Comparison of ENCODE assay signal across 8 cellular contexts in the genomic region with DNA sequence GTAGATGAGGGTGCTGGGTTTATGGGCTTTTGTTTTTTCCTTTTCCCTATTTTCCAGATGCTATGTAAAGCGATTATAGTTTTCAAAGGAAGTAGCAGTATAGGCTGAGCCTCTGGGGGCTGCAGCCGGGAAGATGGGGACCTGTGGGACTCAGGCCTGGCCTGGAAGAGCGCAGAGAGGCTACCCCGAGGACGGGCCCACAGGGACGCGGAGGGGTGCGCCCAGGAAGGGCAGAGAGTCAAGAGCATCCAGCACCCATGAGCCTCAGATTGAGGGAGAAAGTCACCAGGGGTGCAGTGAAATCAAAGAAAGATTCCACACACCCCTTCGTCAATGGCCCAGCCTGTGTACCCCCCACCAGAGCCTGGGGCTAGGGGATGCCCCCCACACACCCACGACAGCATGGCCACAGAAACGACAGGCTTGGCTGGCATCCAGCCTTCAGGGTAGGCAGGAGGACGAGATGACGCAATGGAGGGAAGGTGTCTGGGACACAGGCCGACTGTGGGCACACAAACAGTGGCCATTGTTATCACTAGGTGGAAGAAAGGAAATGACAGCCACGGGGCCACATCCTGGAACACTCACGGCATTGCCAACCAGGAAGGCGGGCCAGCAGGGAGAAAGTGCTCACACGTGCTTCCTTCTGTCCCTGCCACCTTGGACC. TPM values are rescaled to one million over a fixed set of nuclear protein-coding genes. Genes with fewer than 3 reads are reported as not detected.
DNase-seq lines count a peak whose midpoint lies in the region; ATAC-seq, FAIRE-seq and TF ChIP-seq lines count a peak whose summit lies in the region.

No MANE protein-coding gene starts in this region.

- H3K4me3 ChIP-seq in K562, result no peak overlapping the region
- H3K4me3 ChIP-seq in mesenchymal stem cell (ENCODE audit: insufficient read depth in 1 of 2, low read depth in 1 of 2, low read length in 2 of 2), result peak overlapping the region in 1 of 2 experiments; percentile 23
- no peak overlapping the region for H3K4me3 ChIP-seq in vagina

- H3K9me3 ChIP-seq in K562 (replicated peaks; ENCODE audit: control insufficient read depth, insufficient read depth, low read depth, low read length) (no peaks in the 10 kb centered on the region), mesenchymal stem cell (ENCODE audit: control insufficient read depth, low read length) (no peaks in the 10 kb centered on the region), vagina (no peaks in the 10 kb centered on the region)

- no peaks in the 10 kb centered on the region for H4K20me1 ChIP-seq in K562 (replicated peaks; ENCODE audit: control insufficient read depth, insufficient read depth, low read length)

- WGBS in K562 (ENCODE audit: insufficient coverage, low coverage, missing lambda C conversion rate), result 56% methylated on average over 14 of the region's 18 CpGs
- 84% methylated on average over 18 of the region's 18 CpGs for WGBS in mesenchymal stem cell

- peaks cover 2% of the 10 kb centered on the region for H3K9me1 ChIP-seq in K562 (ENCODE audit: control insufficient read depth, insufficient read depth, low read length)

- no peak for TF ChIP-seq RAD21 in K562 (CRISPR knock-in tag; conservative IDR thresholded peaks at IDR 0.05 in 1 of 2, IDR thresholded peaks at IDR 0.05 in 1 of 2)

- H4K91ac ChIP-seq in mesenchymal stem cell (ENCODE audit: low read length), result peak overlapping the region; percentile 84

- H3K4me1 ChIP-seq in K562 (replicated peaks in 1 of 2; ENCODE audit: control insufficient read depth in 2 of 2, insufficient read depth in 2 of 2, low read length in 2 of 2), result peaks cover 1 to 35% of the 10 kb centered on the region in 2 experiments; a peak in 4 of 5 replicates
- peaks cover 16% of the 10 kb centered on the region for H3K4me1 ChIP-seq in mesenchymal stem cell (ENCODE audit: control insufficient read depth, insufficient read depth, low read depth, low read length)
- peaks cover 36% of the 10 kb centered on the region for H3K4me1 ChIP-seq in vagina

- peak overlapping the region; percentile 38 for H2BK120ac ChIP-seq in mesenchymal stem cell (ENCODE audit: low read depth, low read length)

- H3K4me2 ChIP-seq in K562 (ENCODE audit: insufficient read depth, low read length), result no peak overlapping the region
- no peak overlapping the region for H3K4me2 ChIP-seq in mesenchymal stem cell (ENCODE audit: low read length, poor library complexity, severe bottlenecking)

- no peak for TF ChIP-seq POLR2A in K562 (conservative IDR thresholded peaks at IDR 0.05)
- no peak for TF ChIP-seq POLR2A in vagina (IDR thresholded peaks at IDR 0.05)

- no TSS peak for BruUV-seq in K562 (replicated peaks; lab: Mats Ljungman, UMichigan)

- H2BK12ac ChIP-seq in mesenchymal stem cell (ENCODE audit: low read length in 2 of 2), result peak overlapping the region in 1 of 2 experiments; percentile 47

- no peak overlapping the region for H2BK5ac ChIP-seq in mesenchymal stem cell (ENCODE audit: low read depth, low read length, poor library complexity, severe bottlenecking)

- no peak overlapping the region for H2BK15ac ChIP-seq in mesenchymal stem cell (ENCODE audit: low read depth, poor library complexity, severe bottlenecking)

- intact Hi-C loops in K562 (cut with micrococcal nuclease), result no loop called here
- intact Hi-C loops in vagina (cut with DNase I), result no loop called here

- peak; percentile 21 for DNase-seq in activated naive CD4-positive, alpha-beta T cell treated with Interleukin-2 at 50 U/mL for 16 hours
- no peak for DNase-seq in activated naive CD4-positive, alpha-beta T cell treated with anti-CD3 and anti-CD28 coated beads, Interleukin-2, amount 50 U/mL, for 16 hours
- DNase-seq in K562 (ENCODE audit: extremely low read depth in 1 of 4, low spot score in 3 of 4) (no peak), mesenchymal stem cell (no peak), vagina (ENCODE audit: extremely low spot score in 2 of 2) (no peak), NCI-H187 (lab: John Stamatoyannopoulos, UW) (no peak)

- in situ Hi-C loops in K562 (cut with MboI), result no loop called here

- no peak overlapping the region for H2AK5ac ChIP-seq in mesenchymal stem cell (ENCODE audit: low read length, severe bottlenecking)

- H3K27me3 ChIP-seq in K562 (ENCODE audit: control insufficient read depth in 2 of 2, insufficient read depth in 2 of 2, low read length in 2 of 2) (no peaks in the 10 kb centered on the region), mesenchymal stem cell (ENCODE audit: control insufficient read depth in 1 of 2, insufficient read depth in 1 of 2, low read length in 2 of 2) (no peaks in the 10 kb centered on the region), vagina (no peaks in the 10 kb centered on the region)

- TF ChIP-seq CTCF in K562 (IDR thresholded peaks at IDR 0.05 in 2 of 3, conservative IDR thresholded peaks at IDR 0.05 in 1 of 3; ENCODE audit: insufficient read depth in 2 of 3, low read depth in 1 of 3, low read length in 3 of 3) (no peak), vagina (IDR thresholded peaks at IDR 0.05) (no peak)

- H3K36me3 ChIP-seq in K562 (ENCODE audit: control insufficient read depth, insufficient read depth, low read length) (no peaks in the 10 kb centered on the region; the same call in 2 of the 3 replicates), mesenchymal stem cell (ENCODE audit: control insufficient read depth in 1 of 2, insufficient read depth in 2 of 2, low read depth in 1 of 2, low read length in 2 of 2) (peaks cover 0 to 13% of the 10 kb centered on the region in 2 experiments), vagina (no peaks in the 10 kb centered on the region)

- H2AFZ ChIP-seq in K562 (ENCODE audit: low read depth, low read length) (no peak overlapping the region), mesenchymal stem cell (ENCODE audit: low read depth, low read length) (no peak overlapping the region)

- H3K79me1 ChIP-seq in mesenchymal stem cell (replicated peaks; ENCODE audit: low read length, poor library complexity, severe bottlenecking), result peaks cover 3% of the 10 kb centered on the region

- CTCF ChIA-PET in K562 (lab: Yijun Ruan, JAX; ENCODE audit: low intra/inter-chr PET ratio), result no interaction called here

- no peak for FAIRE-seq in K562 (lab: Jason Lieb, UNC)

- H3K14ac ChIP-seq in mesenchymal stem cell (ENCODE audit: low read length in 2 of 2), result peak overlapping the region in 1 of 2 experiments; percentile 88

- peak overlapping the region; percentile 45 for H4K8ac ChIP-seq in mesenchymal stem cell (ENCODE audit: low read length)

- peak overlapping the region in 1 of 2 experiments; percentile 7 for H3K4ac ChIP-seq in mesenchymal stem cell (ENCODE audit: low read depth in 1 of 2, low read length in 2 of 2)

- peak overlapping the region; percentile 55 to 57 for H3K18ac ChIP-seq in mesenchymal stem cell (ENCODE audit: low read depth in 1 of 2, low read length in 2 of 2)

- no peak overlapping the region for H3K23ac ChIP-seq in mesenchymal stem cell (ENCODE audit: low read length in 2 of 2)

- H3K27ac ChIP-seq in K562 (ENCODE audit: extremely low read depth, low read depth, low read length) (no peak overlapping the region), mesenchymal stem cell (ENCODE audit: low read length, poor library complexity, severe bottlenecking) (no peak overlapping the region), vagina (peak overlapping the region; percentile 66)

- TF ChIP-seq EP300 in K562 (IDR thresholded peaks at IDR 0.05; ENCODE audit: low read length), result no peak

- peak overlapping the region in 1 of 2 experiments; percentile 68; a peak in 2 of 4 replicates for H3K9ac ChIP-seq in K562 (ENCODE audit: insufficient read depth in 1 of 2, low read depth in 2 of 2, low read length in 2 of 2)
- H3K9ac ChIP-seq in mesenchymal stem cell (ENCODE audit: low read length), result no peak overlapping the region

- H3K79me2 ChIP-seq in K562 (ENCODE audit: control insufficient read depth, insufficient read depth, low read length), result no peaks in the 10 kb centered on the region

- POLR2A ChIA-PET in K562 (lab: Yijun Ruan, JAX), result interaction anchor here (1.3 kb wide), 1 partner anchor 8 kb away, joined by 6 read pairs; no protein-coding TSS in a partner anchor

- ATAC-seq in K562 (no peak), GM21381 (IDR thresholded peaks at IDR 0.05; ENCODE audit: unreplicated experiment) (no peak), HG03139 (IDR thresholded peaks at IDR 0.05; ENCODE audit: unreplicated experiment) (no peak)

RNA-seq across cellular contexts. Expression of a gene that starts 9.0 kb away (rescaled TPM):
- 64.9 and 174 TPM in 2 replicates for total RNA-seq in K562 (2011; cell fraction: chromatin; rRNA removed; ENCODE audit: low replicate concordance)
- 86.7 and 90.4 TPM in 2 replicates for total RNA-seq in K562 (2011; cell fraction: nucleolus; rRNA removed)
- total RNA-seq in K562 (2011; cell fraction: nucleoplasm; rRNA removed), result 47.3 and 58.2 TPM in 2 replicates
- total RNA-seq in K562 (2014; rRNA removed) (9.1 and 9.7 TPM in 2 replicates), K562 (2014; rRNA removed; fragmentation: Illumina TruSeq; extraction: Trizol) (2.8 and 3.2 TPM in 2 replicates), K562 (2015; rRNA removed; fragmentation: Illumina TruSeq; extraction: Trizol) (2.1 TPM in 2 replicates), K562 (2021) (10.8 and 10.9 TPM in 2 replicates), vagina (35.8 TPM)
- polyA plus RNA-seq in K562 (2011; rRNA removed) (10.9 and 18.1 TPM in 2 replicates), K562 (2014; fragmentation: Illumina TruSeq; extraction: Trizol) (7.9 and 9.7 TPM in 2 replicates), K562 (2014; fragmentation: Nextera tagmentation; extraction: Ambion mirVana) (under 1 TPM; 0.11 to 0.13 TPM), K562 (2014; rRNA removed) (8.8 and 12.2 TPM in 2 replicates)
- polyA plus RNA-seq in K562 (2011; cell fraction: cytosol; rRNA removed), result 8.3 and 14.3 TPM in 2 replicates
- 109 and 177 TPM in 2 replicates for polyA plus RNA-seq in K562 (2011; cell fraction: nucleus; rRNA removed)
- polyA plus RNA-seq in K562 (2012), result 14.3 and 16.8 TPM in 2 replicates
- polyA minus RNA-seq in K562 (2011; rRNA and poly(A)+ RNA removed), result 27.5 and 34.5 TPM in 2 replicates
- polyA minus RNA-seq in K562 (2011; cell fraction: cytosol; rRNA and poly(A)+ RNA removed), result 13.3 and 26.9 TPM in 2 replicates
- 90.7 and 117 TPM in 2 replicates for polyA minus RNA-seq in K562 (2011; cell fraction: nucleus; rRNA and poly(A)+ RNA removed)
- 3.7 TPM for polyA plus RNA-seq in mesenchymal stem cell (2013, experiment 1 of 2)
- 4.4 TPM for polyA plus RNA-seq in mesenchymal stem cell (2013, experiment 2 of 2)

RNA-seq across cellular contexts. Expression of a gene that starts 29.2 kb away (rescaled TPM):
- 4.2 and 9.2 TPM in 2 replicates for total RNA-seq in K562 (2011; cell fraction: chromatin; rRNA removed; ENCODE audit: low replicate concordance)
- total RNA-seq in K562 (2011; cell fraction: nucleolus; rRNA removed), result 5.4 and 6.7 TPM in 2 replicates
- 6.3 and 7.8 TPM in 2 replicates for total RNA-seq in K562 (2011; cell fraction: nucleoplasm; rRNA removed)
- total RNA-seq in K562 (2014; rRNA removed) (8.0 and 8.9 TPM in 2 replicates), K562 (2014; rRNA removed; fragmentation: Illumina TruSeq; extraction: Trizol) (4.5 and 5.2 TPM in 2 replicates), K562 (2015; rRNA removed; fragmentation: Illumina TruSeq; extraction: Trizol) (1.9 and 2.1 TPM in 2 replicates), K562 (2021) (5.9 and 7.9 TPM in 2 replicates), vagina (90.6 TPM)
- polyA plus RNA-seq in K562 (2011; rRNA removed) (3.3 and 5.4 TPM in 2 replicates), K562 (2014; fragmentation: Illumina TruSeq; extraction: Trizol) (5.8 and 6.1 TPM in 2 replicates), K562 (2014; fragmentation: Nextera tagmentation; extraction: Ambion mirVana) (under 1 TPM; 0.51 to 0.60 TPM), K562 (2014; rRNA removed) (6.9 and 7.0 TPM in 2 replicates)
- 3.1 and 11.0 TPM in 2 replicates for polyA plus RNA-seq in K562 (2011; cell fraction: cytosol; rRNA removed)
- polyA plus RNA-seq in K562 (2011; cell fraction: nucleus; rRNA removed), result 1.8 and 4.2 TPM in 2 replicates
- polyA plus RNA-seq in K562 (2012), result 5.4 and 9.4 TPM in 2 replicates
- polyA minus RNA-seq in K562 (2011; rRNA and poly(A)+ RNA removed), result 1.8 and 2.8 TPM in 2 replicates
- 2.8 and 3.2 TPM in 2 replicates for polyA minus RNA-seq in K562 (2011; cell fraction: cytosol; rRNA and poly(A)+ RNA removed)
- polyA minus RNA-seq in K562 (2011; cell fraction: nucleus; rRNA and poly(A)+ RNA removed), result 2.3 and 2.6 TPM in 2 replicates
- 9.1 TPM for polyA plus RNA-seq in mesenchymal stem cell (2013, experiment 1 of 2)
- 8.8 TPM for polyA plus RNA-seq in mesenchymal stem cell (2013, experiment 2 of 2)
